ENCODE assay signal across 14 cellular contexts in genomic region chr12:71475280-71475679, GRCh38.
DNase-seq lines count a peak whose midpoint lies in the region; ATAC-seq and TF ChIP-seq lines count a peak whose summit lies in the region.
"Had no signal": no experiment of that assay in that cellular context is flagged by ENCODE, and none has a peak within 500 bp of the region (broad histone marks: within the 10 kb centered on the region; RNA-seq: fewer than 3 reads in every experiment).

No MANE protein-coding gene starts in this region.

- H3K27me3 Mint-ChIP-seq in nephron progenitor cell (ENCODE audit: low read depth, poor library complexity), result no peaks in the 10 kb centered on the region

- ATAC-seq in GM21526 (IDR thresholded peaks at IDR 0.05; ENCODE audit: low FRiP score, unreplicated experiment) (no peak), HG03342 (IDR thresholded peaks at IDR 0.05; ENCODE audit: unreplicated experiment) (no peak), HG03442 (IDR thresholded peaks at IDR 0.05; ENCODE audit: unreplicated experiment) (no peak)
- ATAC-seq: stimulated activated naive B cell treated with anti-CD40 and anti-IgM and Interleukin-4, amounts not matched to agents 10 μg/mL and 1 μg/mL and 100 μg/mL, for 72 hours had no signal

- in situ Hi-C loops in brain microvascular endothelial cell (cut with HindIII; ENCODE audit: low pct_ligation_motif_present, low sequenced_read_pairs), result no loop called here

- no peaks in the 10 kb centered on the region for H3K9me3 Mint-ChIP-seq in nephron progenitor cell
- H3K9me3 Mint-ChIP-seq: activated naive CD4-positive, alpha-beta T cell treated with anti-CD3 and anti-CD28 coated beads, Interleukin-2, amount 50 U/mL, for 24 hours; HFFc6; stimulated activated naive B cell treated with anti-CD40 and anti-IgM and Interleukin-4, amounts not matched to agents 10 μg/mL and 1 μg/mL and 100 μg/mL, for 72 hours had no signal

- no peak overlapping the region for H3K27ac ChIP-seq in brain microvascular endothelial cell
- H3K27ac ChIP-seq: BLaER1 treated with 17β-estradiol and CSF1 and Interleukin-3, amounts not matched to agents 10 nM and 100 nM had no signal

- H3K4me1 Mint-ChIP-seq in nephron progenitor cell, result peaks cover 62% of the 10 kb centered on the region
- H3K4me1 Mint-ChIP-seq: activated naive CD4-positive, alpha-beta T cell treated with anti-CD3 and anti-CD28 coated beads, Interleukin-2, amount 50 U/mL, for 24 hours; stimulated activated naive B cell treated with anti-CD40 and anti-IgM and Interleukin-4, amounts not matched to agents 10 μg/mL and 1 μg/mL and 100 μg/mL, for 72 hours had no signal

- no peaks in the 10 kb centered on the region for H3K36me3 Mint-ChIP-seq in nephron progenitor cell (ENCODE audit: low read depth)
- H3K36me3 Mint-ChIP-seq: activated naive CD4-positive, alpha-beta T cell treated with anti-CD3 and anti-CD28 coated beads, Interleukin-2, amount 50 U/mL, for 24 hours; stimulated activated naive B cell treated with anti-CD40 and anti-IgM and Interleukin-4, amounts not matched to agents 10 μg/mL and 1 μg/mL and 100 μg/mL, for 72 hours had no signal

- no peaks in the 10 kb centered on the region for H3K27me3 ChIP-seq in brain microvascular endothelial cell (replicated peaks)
- H3K27me3 ChIP-seq: BLaER1 treated with 17β-estradiol and CSF1 and Interleukin-3, amounts not matched to agents 10 nM and 100 nM had no signal

- H3K27ac Mint-ChIP-seq in nephron progenitor cell, result peak overlapping the region; percentile 47
- H3K27ac Mint-ChIP-seq: activated naive CD4-positive, alpha-beta T cell treated with anti-CD3 and anti-CD28 coated beads, Interleukin-2, amount 50 U/mL, for 24 hours; HFFc6; stimulated activated naive B cell treated with anti-CD40 and anti-IgM and Interleukin-4, amounts not matched to agents 10 μg/mL and 1 μg/mL and 100 μg/mL, for 72 hours had no signal

- no peaks in the 10 kb centered on the region for H3K36me3 ChIP-seq in brain microvascular endothelial cell (replicated peaks)
- H3K36me3 ChIP-seq: BLaER1 treated with 17β-estradiol and CSF1 and Interleukin-3, amounts not matched to agents 10 nM and 100 nM had no signal

- H3K4me3 Mint-ChIP-seq in nephron progenitor cell, result no peak overlapping the region
- H3K4me3 Mint-ChIP-seq: activated naive CD4-positive, alpha-beta T cell treated with anti-CD3 and anti-CD28 coated beads, Interleukin-2, amount 50 U/mL, for 24 hours; HFFc6; stimulated activated naive B cell treated with anti-CD40 and anti-IgM and Interleukin-4, amounts not matched to agents 10 μg/mL and 1 μg/mL and 100 μg/mL, for 72 hours had no signal

- DNase-seq in DMS153 treated with DMSO at 0.1 percent for 48 hours (lab: John Stamatoyannopoulos, UW; ENCODE audit: unreplicated experiment) (peak; percentile 7), NCI-H2029 treated with DMSO at 0.1 percent for 48 hours (lab: John Stamatoyannopoulos, UW) (peak; percentile 71), fibroblast of peridontal ligament (ENCODE audit: extremely low read depth) (peak; percentile 9), nephron progenitor cell (no peak), brain microvascular endothelial cell (no peak)
- DNase-seq: cerebellar nuclear complex; HFFc6; stimulated activated CD4-positive, alpha-beta T cell treated with anti-CD3 and anti-CD28 coated beads, Interleukin-4, amount 100 ng/mL, for 24 hours; stimulated activated naive B cell treated with anti-CD40 and anti-IgM and Interleukin-4, amounts not matched to agents 10 μg/mL and 1 μg/mL and 100 μg/mL, for 72 hours had no signal

- no peak overlapping the region for H3K4me3 ChIP-seq in brain microvascular endothelial cell (ENCODE audit: low read depth, low read length)
- H3K4me3 ChIP-seq: BLaER1 treated with 17β-estradiol and CSF1 and Interleukin-3, amounts not matched to agents 10 nM and 100 nM had no signal

- no peak for TF ChIP-seq CTCF in nephron progenitor cell (IDR thresholded peaks at IDR 0.05)
- TF ChIP-seq CTCF in brain microvascular endothelial cell (IDR thresholded peaks at IDR 0.05; ENCODE audit: low read depth, low read length, missing control alignments), result no peak

Comparison
In these comparisons a context has a peak if more than half of its experiments do, and no peak if none do; other contexts are left out.
1. DNase-seq: peak in DMS153 treated with DMSO at 0.1 percent for 48 hours (single experiment), NCI-H2029 treated with DMSO at 0.1 percent for 48 hours (single experiment) and fibroblast of peridontal ligament (single experiment); none in nephron progenitor cell (single experiment) and brain microvascular endothelial cell (single experiment).